In the genomic region with DNA sequence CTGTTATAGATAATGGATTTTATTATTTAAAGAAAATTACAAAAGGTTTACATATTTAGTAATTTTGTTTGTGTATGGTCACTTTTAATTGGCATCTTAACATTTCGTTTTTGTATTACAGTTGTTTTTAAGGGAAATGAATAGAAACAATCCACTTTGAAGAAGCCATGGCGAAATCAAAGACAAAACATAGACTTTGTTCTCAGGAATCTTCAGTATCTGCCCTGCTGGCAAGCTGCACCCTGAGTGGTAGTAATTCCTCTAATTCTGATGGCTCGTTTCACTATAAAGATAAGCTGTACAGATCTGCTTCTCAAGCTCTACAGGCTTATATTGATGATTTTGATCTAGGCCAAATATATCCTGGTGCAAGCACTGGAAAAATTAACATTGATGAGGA, we compare ENCODE assay signal across 1 cellular context.
A peak's percentile ranks its signal among the peaks of the same experiment; 100 is the strongest.
TF ChIP-seq lines count a peak whose summit lies in the region.

No MANE protein-coding gene starts in this region.

TF ChIP-seq in HepG2, 621 proteins besides CTCF, POLR2A, EP300 and RAD21:
- TF ChIP-seq, protein P1, sequence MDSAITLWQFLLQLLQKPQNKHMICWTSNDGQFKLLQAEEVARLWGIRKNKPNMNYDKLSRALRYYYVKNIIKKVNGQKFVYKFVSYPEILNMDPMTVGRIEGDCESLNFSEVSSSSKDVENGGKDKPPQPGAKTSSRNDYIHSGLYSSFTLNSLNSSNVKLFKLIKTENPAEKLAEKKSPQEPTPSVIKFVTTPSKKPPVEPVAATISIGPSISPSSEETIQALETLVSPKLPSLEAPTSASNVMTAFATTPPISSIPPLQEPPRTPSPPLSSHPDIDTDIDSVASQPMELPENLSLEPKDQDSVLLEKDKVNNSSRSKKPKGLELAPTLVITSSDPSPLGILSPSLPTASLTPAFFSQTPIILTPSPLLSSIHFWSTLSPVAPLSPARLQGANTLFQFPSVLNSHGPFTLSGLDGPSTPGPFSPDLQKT (CRISPR knock-in tag; IDR thresholded peaks at IDR 0.05; ENCODE audit: borderline replicate concordance): no peak
- TF ChIP-seq WIZ (CRISPR knock-in tag; IDR thresholded peaks at IDR 0.05): no peak
- peak; percentile 85; the same call in 1 of the 2 replicates for TF ChIP-seq ZSCAN20 (CRISPR knock-in tag; IDR thresholded peaks at IDR 0.05; ENCODE audit: borderline replicate concordance)
- TF ChIP-seq HIVEP1 (CRISPR knock-in tag; IDR thresholded peaks at IDR 0.05): no peak
- TF ChIP-seq ZNF326 (CRISPR knock-in tag; IDR thresholded peaks at IDR 0.05; ENCODE audit: borderline replicate concordance): no peak
- no peak for TF ChIP-seq SOX13 (IDR thresholded peaks at IDR 0.05)
- peak in 1 of 2 experiments; percentile 72; a peak in 2 of 4 replicates for TF ChIP-seq SOX13 (CRISPR knock-in tag; conservative IDR thresholded peaks at IDR 0.05 in 1 of 2, IDR thresholded peaks at IDR 0.05 in 1 of 2)
- no peak for TF ChIP-seq ZNF572 (CRISPR knock-in tag; IDR thresholded peaks at IDR 0.05)
- TF ChIP-seq, protein P2, sequence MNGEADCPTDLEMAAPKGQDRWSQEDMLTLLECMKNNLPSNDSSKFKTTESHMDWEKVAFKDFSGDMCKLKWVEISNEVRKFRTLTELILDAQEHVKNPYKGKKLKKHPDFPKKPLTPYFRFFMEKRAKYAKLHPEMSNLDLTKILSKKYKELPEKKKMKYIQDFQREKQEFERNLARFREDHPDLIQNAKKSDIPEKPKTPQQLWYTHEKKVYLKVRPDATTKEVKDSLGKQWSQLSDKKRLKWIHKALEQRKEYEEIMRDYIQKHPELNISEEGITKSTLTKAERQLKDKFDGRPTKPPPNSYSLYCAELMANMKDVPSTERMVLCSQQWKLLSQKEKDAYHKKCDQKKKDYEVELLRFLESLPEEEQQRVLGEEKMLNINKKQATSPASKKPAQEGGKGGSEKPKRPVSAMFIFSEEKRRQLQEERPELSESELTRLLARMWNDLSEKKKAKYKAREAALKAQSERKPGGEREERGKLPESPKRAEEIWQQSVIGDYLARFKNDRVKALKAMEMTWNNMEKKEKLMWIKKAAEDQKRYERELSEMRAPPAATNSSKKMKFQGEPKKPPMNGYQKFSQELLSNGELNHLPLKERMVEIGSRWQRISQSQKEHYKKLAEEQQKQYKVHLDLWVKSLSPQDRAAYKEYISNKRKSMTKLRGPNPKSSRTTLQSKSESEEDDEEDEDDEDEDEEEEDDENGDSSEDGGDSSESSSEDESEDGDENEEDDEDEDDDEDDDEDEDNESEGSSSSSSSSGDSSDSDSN (CRISPR knock-in tag; IDR thresholded peaks at IDR 0.05): no peak
- TF ChIP-seq HNF4A (CRISPR knock-in tag; IDR thresholded peaks at IDR 0.05): peak; percentile 44; the same call in 1 of the 2 replicates
- no peak for TF ChIP-seq ZNF816 (CRISPR knock-in tag; IDR thresholded peaks at IDR 0.05; ENCODE audit: borderline replicate concordance)
- peak; percentile 30; the same call in 1 of the 2 replicates for TF ChIP-seq GATAD2A (CRISPR knock-in tag; IDR thresholded peaks at IDR 0.05)
- TF ChIP-seq ZNF776 (CRISPR knock-in tag; IDR thresholded peaks at IDR 0.05): no peak
- peak; percentile 36; the same call in 1 of the 2 replicates for TF ChIP-seq SOX5 (CRISPR knock-in tag; IDR thresholded peaks at IDR 0.05; ENCODE audit: borderline replicate concordance)
- no peak for TF ChIP-seq ZNF350 (CRISPR knock-in tag; IDR thresholded peaks at IDR 0.05; ENCODE audit: borderline replicate concordance, low read depth)
- TF ChIP-seq ZMYM3 (CRISPR knock-in tag; IDR thresholded peaks at IDR 0.05): no peak
- no peak for TF ChIP-seq SOX6 (IDR thresholded peaks at IDR 0.05)
- TF ChIP-seq SOX6 (CRISPR knock-in tag; IDR thresholded peaks at IDR 0.05): peak; percentile 34; the same call in 1 of the 2 replicates
- TF ChIP-seq MIXL1 (CRISPR knock-in tag; IDR thresholded peaks at IDR 0.05): no peak
- TF ChIP-seq DMAP1 (CRISPR knock-in tag; IDR thresholded peaks at IDR 0.05): no peak
- TF ChIP-seq REL (CRISPR knock-in tag; conservative IDR thresholded peaks at IDR 0.05): no peak
